ENCODE assay signal across 8 cellular contexts in genomic region chr20:32574296-32575226, GRCh38. TPM values are rescaled to one million over a fixed set of nuclear protein-coding genes. Genes with fewer than 3 reads are reported as not detected.
DNase-seq lines count a peak whose midpoint lies in the region; ATAC-seq lines count a peak whose summit lies in the region.

No MANE protein-coding gene starts in this region.

- in situ Hi-C loops in Caki2 (cut with HindIII; ENCODE audit: low pct_unique_long_range_greater_than_20kb, low sequenced_read_pairs): no loop called here

- DNase-seq in Caki2 (ENCODE audit: low read depth) (peak; percentile 59), NCI-H2171 treated with DMSO at 0.1 percent for 48 hours (lab: John Stamatoyannopoulos, UW) (peak; percentile 86), kidney tubule cell (ENCODE audit: low spot score) (peak; percentile 71), left lobe of liver (ENCODE audit: low spot score) (no peak)
- peak; percentile 13 for DNase-seq in activated effector memory CD4-positive, alpha-beta T cell treated with Interleukin-2 at 50 U/mL for 16 hours

- ATAC-seq in HG02938 (IDR thresholded peaks at IDR 0.05; ENCODE audit: unreplicated experiment): no peak
- no peak for ATAC-seq in HG02884 (IDR thresholded peaks at IDR 0.05; ENCODE audit: unreplicated experiment)
- ATAC-seq in left lobe of liver: no peak
- ATAC-seq in HG03521 (IDR thresholded peaks at IDR 0.05; ENCODE audit: unreplicated experiment): no peak

RNA-seq across cellular contexts. Expression of gene NOL4L, which starts 10.6 kb away (rescaled TPM):
- 3.8 and 11.6 TPM in 2 replicates for total RNA-seq in Caki2 (2014; rRNA removed; shearing (Covaris generic); ENCODE audit: low replicate concordance)
- total RNA-seq in left lobe of liver: 5.8 TPM
